Comparison of ENCODE assay signal across 7 cellular contexts in the genomic region with DNA sequence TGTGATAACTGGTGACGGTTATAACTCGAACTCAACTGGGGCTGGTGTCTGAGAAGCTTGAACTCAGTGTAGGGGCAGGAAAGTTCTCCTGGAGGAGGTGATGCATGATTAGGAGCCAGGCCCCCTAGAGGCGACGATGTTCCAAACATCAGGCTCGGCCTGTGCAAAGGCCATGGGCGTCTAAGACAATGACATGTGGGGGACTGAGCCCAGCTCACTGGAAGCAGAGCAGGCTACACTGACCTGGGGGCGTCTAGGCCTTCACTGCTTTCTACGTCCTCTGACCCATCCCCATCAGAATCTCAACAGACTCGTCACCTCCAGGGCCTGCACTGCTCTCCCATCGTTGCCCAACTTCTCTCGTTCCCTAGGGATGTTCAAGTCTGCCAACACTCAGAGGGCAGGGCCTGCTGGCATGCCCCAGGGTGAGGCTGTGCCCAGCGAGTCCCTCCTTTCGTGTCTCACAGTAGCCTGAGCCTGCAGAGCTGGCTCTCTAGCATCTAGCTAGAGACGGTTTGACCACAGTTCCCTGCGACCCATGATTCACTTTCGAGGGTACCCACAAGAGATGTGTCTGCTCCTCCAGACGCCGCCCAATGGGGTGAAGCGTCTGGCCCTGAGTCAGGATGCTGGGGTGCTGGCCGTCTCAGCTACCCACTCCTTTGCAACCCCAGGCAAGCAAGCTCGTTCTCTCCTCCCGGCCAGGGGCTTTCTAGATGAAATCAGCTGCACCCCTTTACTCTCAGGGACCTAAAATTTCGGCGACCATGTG. TPM values are rescaled to one million over a fixed set of nuclear protein-coding genes. Genes with fewer than 3 reads are reported as not detected.
DNase-seq lines count a peak whose midpoint lies in the region; ATAC-seq, FAIRE-seq and TF ChIP-seq lines count a peak whose summit lies in the region.

No MANE protein-coding gene starts in this region.

- H2AK5ac ChIP-seq in neuronal stem cell (ENCODE audit: low read depth, low read length), result peak overlapping the region; percentile 49

- no peak; the same call in 1 of the 2 replicates for TF ChIP-seq POLR2A in GM12891 (IDR thresholded peaks at IDR 0.05; ENCODE audit: low read depth, low read length)

- no peak overlapping the region for H3K4ac ChIP-seq in neuronal stem cell (ENCODE audit: low read length)

- peaks cover 50% of the 10 kb centered on the region for H3K79me2 ChIP-seq in OCI-LY3 (ENCODE audit: low read length)

- no peak overlapping the region; the same call in 1 of the 2 replicates for H2AFZ ChIP-seq in OCI-LY3 (ENCODE audit: low read depth, low read length)
- H2AFZ ChIP-seq in neuronal stem cell (ENCODE audit: low read length), result peak overlapping the region; percentile 100

- no peak overlapping the region for H3K14ac ChIP-seq in neuronal stem cell (ENCODE audit: low read length)

- no CpG with 5 or more reads among the region's 24 CpGs for WGBS in neuronal stem cell (ENCODE audit: extremely low coverage in 2 of 2, insufficient read length in 2 of 2, insufficient replicate concordance in 1 of 2), 2 donors

- peak overlapping the region; percentile 12 for H3K23ac ChIP-seq in neuronal stem cell (ENCODE audit: low read depth, low read length, poor library complexity)

- H3K4me2 ChIP-seq in OCI-LY3 (ENCODE audit: low read length), result peak overlapping the region; percentile 93
- peak overlapping the region; percentile 99 for H3K4me2 ChIP-seq in neuronal stem cell (ENCODE audit: insufficient read depth, low read length, poor library complexity, severe bottlenecking)

- ATAC-seq in HG03354 (IDR thresholded peaks at IDR 0.05; ENCODE audit: poor library complexity, severe bottlenecking, unreplicated experiment), result peak; percentile 39

- H2BK15ac ChIP-seq in neuronal stem cell (ENCODE audit: low read length), result peak overlapping the region; percentile 76

- H3K27me3 ChIP-seq in OCI-LY3 (ENCODE audit: low read depth, low read length) (no peaks in the 10 kb centered on the region), neuronal stem cell (ENCODE audit: control insufficient read depth in 3 of 3, insufficient read depth in 3 of 3, low read depth in 1 of 3, low read length in 3 of 3) (no peaks in the 10 kb centered on the region), tibial artery (no peaks in the 10 kb centered on the region)

- no peak overlapping the region for H2BK12ac ChIP-seq in neuronal stem cell (ENCODE audit: low read length)

- peaks cover 4% of the 10 kb centered on the region for H3K79me1 ChIP-seq in neuronal stem cell (ENCODE audit: low read depth, low read length)

- H3K4me1 ChIP-seq in OCI-LY3 (ENCODE audit: low read length) (peaks cover 17% of the 10 kb centered on the region), neuronal stem cell (ENCODE audit: control insufficient read depth in 2 of 2, insufficient read depth in 1 of 2, low read depth in 1 of 2, low read length in 2 of 2) (peaks cover 9 to 14% of the 10 kb centered on the region in 2 donors), tibial artery (peaks cover 0 to 50% (median 36%) of the 10 kb centered on the region in 4 donors)

- H3K36me3 ChIP-seq in OCI-LY3 (replicated peaks; ENCODE audit: low read depth, low read length) (peaks cover 31% of the 10 kb centered on the region), neuronal stem cell (replicated peaks in 1 of 2; ENCODE audit: control insufficient read depth in 2 of 2, insufficient read depth in 2 of 2, low read length in 2 of 2) (peaks cover under 1 to 19% of the 10 kb centered on the region in 2 donors), tibial artery (peaks cover 0 to 16% (median 4%) of the 10 kb centered on the region in 3 donors)

- no peaks in the 10 kb centered on the region for H3K9me3 ChIP-seq in OCI-LY3 (ENCODE audit: insufficient read depth, low read length)
- no peaks in the 10 kb centered on the region for H3K9me3 ChIP-seq in neuronal stem cell (replicated peaks in 1 of 2; ENCODE audit: control insufficient read depth in 2 of 2, insufficient read depth in 1 of 2, low read depth in 1 of 2, low read length in 2 of 2)
- H3K9me3 ChIP-seq in tibial artery, result no peaks in the 10 kb centered on the region

- H3K4me3 ChIP-seq in OCI-LY3 (ENCODE audit: low read length) (peak overlapping the region; percentile 85), neuronal stem cell (ENCODE audit: low read length in 2 of 2) (peak overlapping the region; percentile 79 to 98), tibial artery (peak overlapping the region; percentile 90 to 96)

- H4K91ac ChIP-seq in neuronal stem cell (ENCODE audit: low read depth, low read length, poor library complexity), result no peak overlapping the region

- H4K8ac ChIP-seq in neuronal stem cell (ENCODE audit: low read depth, low read length), result no peak overlapping the region

- peak overlapping the region; percentile 68 for H3K27ac ChIP-seq in OCI-LY3 (ENCODE audit: low read length)
- H3K27ac ChIP-seq in neuronal stem cell (replicated peaks; ENCODE audit: low read length), result no peak overlapping the region
- peak overlapping the region; percentile 93 for H3K27ac ChIP-seq in tibial artery

- intact Hi-C loops in tibial artery (cut with DNase I; ENCODE audit: low total_unique reads), result loop anchor here (5.0 kb wide), 1 partner anchor 91 kb away; no protein-coding TSS in a partner anchor

- TF ChIP-seq CTCF in OCI-LY3 (IDR thresholded peaks at IDR 0.05; ENCODE audit: low read depth, low read length) (peak; percentile 81), tibial artery (IDR thresholded peaks at IDR 0.05) (peak; percentile 48 to 60)

- H3K9ac ChIP-seq in OCI-LY3 (ENCODE audit: low read length) (peak overlapping the region; percentile 94), neuronal stem cell (ENCODE audit: low read depth, low read length, poor library complexity) (peak overlapping the region; percentile 94)

- no peak for DNase-seq in GM12891 (ENCODE audit: insufficient read length, low spot score)
- DNase-seq in activated T-cell treated with anti-CD3 and anti-CD28 coated beads for 48 hours (ENCODE audit: low read depth), result peak; percentile 77
- peak; percentile 92 for DNase-seq in fibroblast of gingiva (ENCODE audit: low read depth)
- no peak for DNase-seq in neuronal stem cell (ENCODE audit: low spot score)
- DNase-seq in tibial artery, result peak; percentile 76 to 95

- peak overlapping the region; percentile 89 for H3K18ac ChIP-seq in neuronal stem cell (ENCODE audit: low read length)

- peak overlapping the region; percentile 83 for H2BK5ac ChIP-seq in neuronal stem cell (ENCODE audit: low read length)

- peak; percentile 80 for FAIRE-seq in GM12891 (lab: Jason Lieb, UNC)

- peak overlapping the region; percentile 82 for H2BK120ac ChIP-seq in neuronal stem cell (ENCODE audit: low read depth, low read length)

- peaks cover 4% of the 10 kb centered on the region; the same call in 1 of the 2 replicates for H4K20me1 ChIP-seq in OCI-LY3 (ENCODE audit: insufficient read depth, low read length)

TF ChIP-seq in GM12891, 5 proteins besides CTCF, POLR2A, EP300 and RAD21:
- TF ChIP-seq POLR2AphosphoS5 (IDR thresholded peaks at IDR 0.05; ENCODE audit: low read depth, low read length), result peak; percentile 21; the same call in 1 of the 2 replicates
- no peak for TF ChIP-seq TAF1 (IDR thresholded peaks at IDR 0.05; ENCODE audit: low read depth, low read length)
- peak; percentile 37; the same call in 1 of the 2 replicates for TF ChIP-seq POU2F2 (IDR thresholded peaks at IDR 0.05; ENCODE audit: low read depth, low read length)
- TF ChIP-seq PAX5 (IDR thresholded peaks at IDR 0.05; ENCODE audit: insufficient read depth, low read length, severe bottlenecking), result no peak
- no peak for TF ChIP-seq SPI1 (IDR thresholded peaks at IDR 0.05; ENCODE audit: low read depth, low read length)

RNA-seq across cellular contexts. Expression of a gene that starts 1.1 kb away (rescaled TPM):
- 27.2 TPM for polyA plus RNA-seq in GM12891 (2012; ENCODE audit: low read depth, missing spikeins)
- 18.3 TPM for polyA plus RNA-seq in neuronal stem cell (2013, experiment 1 of 2)
- 16.1 TPM for polyA plus RNA-seq in neuronal stem cell (2013, experiment 2 of 2)

RNA-seq across cellular contexts. Expression of a gene that starts 19.3 kb away (rescaled TPM):
- polyA plus RNA-seq in GM12891 (2012; ENCODE audit: low read depth, missing spikeins), result 23.1 TPM
- 19.9 TPM for polyA plus RNA-seq in neuronal stem cell (2013, experiment 1 of 2)
- 17.9 TPM for polyA plus RNA-seq in neuronal stem cell (2013, experiment 2 of 2)

Comparison
In these comparisons a context has a peak if more than half of its experiments do, and no peak if none do; other contexts are left out.
1. DNase-seq: peak in activated T-cell treated with anti-CD3 and anti-CD28 coated beads for 48 hours (single experiment), fibroblast of gingiva (single experiment) and tibial artery (2 of 2); none in GM12891 (single experiment) and neuronal stem cell (single experiment).
2. Peak in every context shown above with its lines, with median percentiles within 50 percentile points of each other: H3K4me3 ChIP-seq.